ENCODE assay signal across 8 cellular contexts in genomic region chr9:133991964-133992779, GRCh38. TPM values are rescaled to one million over a fixed set of nuclear protein-coding genes. Genes with fewer than 3 reads are reported as not detected.
DNase-seq lines count a peak whose midpoint lies in the region; ATAC-seq and TF ChIP-seq lines count a peak whose summit lies in the region.

TSS of gene VAV2 (minus strand) at chr9:133992324. CDS start at chr9:133992278, 46 bp downstream.

- no peak within 1 kb of the TSS for H3K27ac ChIP-seq in CD4-positive, alpha-beta T cell (ENCODE audit: low read depth, low read length)
- H3K27ac ChIP-seq in PC-9 (peak within 1 kb of the TSS; percentile 65), ovary (peak within 1 kb of the TSS; percentile 68 to 70)

- H3K9me3 ChIP-seq in CD4-positive, alpha-beta T cell (ENCODE audit: control insufficient read depth, low read length): no peaks in the 10 kb centered on the region
- H3K9me3 ChIP-seq in PC-9 (ENCODE audit: insufficient read depth, low read depth) (no peaks in the 10 kb centered on the region), ovary (no peaks in the 10 kb centered on the region)

- peaks cover 34% of the 10 kb centered on the region for H4K20me1 ChIP-seq in PC-9 (ENCODE audit: insufficient read depth)

- peaks cover 17% of the 10 kb centered on the region for H3K4me1 ChIP-seq in PC-9 (replicated peaks; ENCODE audit: insufficient read depth)
- peaks cover 6% of the 10 kb centered on the region for H3K4me1 ChIP-seq in ovary (ENCODE audit: insufficient read depth)

- DNase-seq in CD4-positive, alpha-beta T cell: peak in 5 of 10 experiments; percentile 15 to 43 (median 27)
- peak in 1 of 2 experiments; percentile 79 for DNase-seq in PC-9
- DNase-seq in activated naive CD4-positive, alpha-beta T cell treated with anti-CD3 and anti-CD28 coated beads for 36 hours: peak; percentile 32
- DNase-seq in glomerular endothelial cell (ENCODE audit: extremely low read depth, low read depth, low spot score): no peak
- DNase-seq in ovary: peak; percentile 46 to 69 (median 60)
- DNase-seq in cerebellar nuclear complex (lab: John Stamatoyannopoulos, UW): no peak

- TF ChIP-seq CTCF in CD4-positive, alpha-beta T cell (IDR thresholded peaks at IDR 0.05): no peak
- TF ChIP-seq CTCF in PC-9 (conservative IDR thresholded peaks at IDR 0.05) (no peak), ovary (IDR thresholded peaks at IDR 0.05) (peak in 1 of 3 donors; percentile 7)

- H3F3A ChIP-seq in PC-9 (ENCODE audit: insufficient read depth, low read depth): peaks cover 5% of the 10 kb centered on the region; the same call in 1 of the 2 replicates

- peak within 1 kb of the TSS; percentile 75 for H3K4me3 Mint-ChIP-seq in CD4-positive, alpha-beta T cell
- H3K4me3 Mint-ChIP-seq in activated naive CD4-positive, alpha-beta T cell treated with anti-CD3 and anti-CD28 coated beads for 36 hours: peak within 1 kb of the TSS; percentile 62

- peaks cover 19% of the 10 kb centered on the region for H3K27me3 Mint-ChIP-seq in CD4-positive, alpha-beta T cell
- peaks cover 3% of the 10 kb centered on the region for H3K27me3 Mint-ChIP-seq in activated naive CD4-positive, alpha-beta T cell treated with anti-CD3 and anti-CD28 coated beads for 36 hours (ENCODE audit: low read depth)

- peak within 1 kb of the TSS; percentile 91 for H2AFZ ChIP-seq in PC-9

- H3K36me3 Mint-ChIP-seq in CD4-positive, alpha-beta T cell (ENCODE audit: low read depth): no peaks in the 10 kb centered on the region
- H3K36me3 Mint-ChIP-seq in activated naive CD4-positive, alpha-beta T cell treated with anti-CD3 and anti-CD28 coated beads for 36 hours (ENCODE audit: low read depth): no peaks in the 10 kb centered on the region

- H3K4me2 ChIP-seq in PC-9: peak within 1 kb of the TSS; percentile 97

- H3K9me2 ChIP-seq in PC-9 (ENCODE audit: insufficient read depth): no peaks in the 10 kb centered on the region

- no peaks in the 10 kb centered on the region for H3K36me3 ChIP-seq in PC-9 (ENCODE audit: low read depth)
- no peaks in the 10 kb centered on the region for H3K36me3 ChIP-seq in ovary

- H3K79me2 ChIP-seq in PC-9 (ENCODE audit: low read depth): peaks cover 38% of the 10 kb centered on the region

- H3K27me3 ChIP-seq in CD4-positive, alpha-beta T cell (ENCODE audit: control insufficient read depth, insufficient read depth, low read length): peaks cover 6% of the 10 kb centered on the region
- H3K27me3 ChIP-seq in PC-9 (ENCODE audit: insufficient read depth, low read depth) (no peaks in the 10 kb centered on the region), ovary (no peaks in the 10 kb centered on the region)

- no TSS peak for BruUV-seq in PC-9 (replicated peaks; lab: Mats Ljungman, UMichigan)

- ATAC-seq in CD4-positive, alpha-beta T cell (ENCODE audit: poor library complexity): peak; percentile 37
- peak; percentile 49 for ATAC-seq in GM19351 (IDR thresholded peaks at IDR 0.05; ENCODE audit: unreplicated experiment)
- ATAC-seq in HG03439 (IDR thresholded peaks at IDR 0.05; ENCODE audit: unreplicated experiment): peak; percentile 33

- no peak for TF ChIP-seq POLR2A in ovary (IDR thresholded peaks at IDR 0.05)

- H3K4me1 Mint-ChIP-seq in CD4-positive, alpha-beta T cell (ENCODE audit: low read depth): no peaks in the 10 kb centered on the region
- H3K4me1 Mint-ChIP-seq in activated naive CD4-positive, alpha-beta T cell treated with anti-CD3 and anti-CD28 coated beads for 36 hours (ENCODE audit: low read depth): peaks cover 2% of the 10 kb centered on the region

- H3K4me3 ChIP-seq in PC-9 (peak within 1 kb of the TSS; percentile 98), ovary (peak within 1 kb of the TSS; percentile 66)

- intact Hi-C loops in CD4-positive, alpha-beta T cell (cut with DNase I, micrococcal nuclease): loop anchor here (1.0 to 10.0 kb wide), 3 partner anchors 33 to 460 kb away; partner anchors contain the start of genes ADAMTSL2 (in 2 of the 2) and BRD3OS (in 1 of the 2)
- intact Hi-C loops in PC-9 (cut with micrococcal nuclease; ENCODE audit: unreplicated experiment) (loop anchor here (2.0 kb wide), 1 partner anchor 33 kb away; the partner anchor contains the start of gene BRD3OS), ovary (cut with DNase I) (no loop called here)
- intact Hi-C loops in activated naive CD4-positive, alpha-beta T cell treated with anti-CD3 and anti-CD28 coated beads for 36 hours (cut with micrococcal nuclease): loop anchor here (1.0 to 10.0 kb wide), 4 partner anchors 76 to 459 kb away; partner anchors contain the start of gene BRD3

- WGBS in ovary, 3 donors: 0 to 1% (median 1%) methylated on average over 24 to 124 of the region's 124 CpGs

- no peak for TF ChIP-seq EP300 in ovary (IDR thresholded peaks at IDR 0.05)

- POLR2A ChIA-PET in CD4-positive, alpha-beta T cell (lab: Charles Lee): interaction anchor here (1.2 kb wide), 1 partner anchor 34 kb away, joined by 3 read pairs; no protein-coding TSS in a partner anchor
- POLR2A ChIA-PET in PC-9 (lab: Charles Lee; ENCODE audit: unreplicated experiment): interaction anchor here (0.6 kb wide), 1 partner anchor 48 kb away, joined by 4 read pairs; no protein-coding TSS in a partner anchor

- no peak within 1 kb of the TSS for H3K27ac Mint-ChIP-seq in CD4-positive, alpha-beta T cell
- no peak within 1 kb of the TSS for H3K27ac Mint-ChIP-seq in activated naive CD4-positive, alpha-beta T cell treated with anti-CD3 and anti-CD28 coated beads for 36 hours

- H3K9me3 Mint-ChIP-seq in CD4-positive, alpha-beta T cell: no peaks in the 10 kb centered on the region
- no peaks in the 10 kb centered on the region for H3K9me3 Mint-ChIP-seq in activated naive CD4-positive, alpha-beta T cell treated with anti-CD3 and anti-CD28 coated beads for 36 hours

- CTCF ChIA-PET in CD4-positive, alpha-beta T cell (lab: Charles Lee): no interaction called here
- CTCF ChIA-PET in PC-9 (lab: Charles Lee): interaction anchor here (1.0 to 3.0 kb wide), 3 partner anchors 33 to 210 kb away, joined by 3 to 27 read pairs (median 11); partner anchors contain the start of gene BRD3OS
- CTCF ChIA-PET in activated naive CD4-positive, alpha-beta T cell treated with anti-CD3 and anti-CD28 coated beads for 36 hours (lab: Charles Lee): interaction anchor here (5.0 kb wide), 1 partner anchor 211 kb away, joined by 84 read pairs; no protein-coding TSS in a partner anchor

RNA-seq across cellular contexts. Expression of gene VAV2, which starts in this region (rescaled TPM):
- 1 to 10 TPM; 1.6 to 1.7 TPM for total RNA-seq in CD4-positive, alpha-beta T cell
- total RNA-seq in PC-9 (2021): 36.0 and 36.5 TPM in 2 replicates
- total RNA-seq in activated naive CD4-positive, alpha-beta T cell treated with anti-CD3 and anti-CD28 coated beads for 36 hours: 1 to 10 TPM; 3.4 to 3.8 TPM
- 24.8 and 33.7 TPM in 2 replicates for total RNA-seq in glomerular endothelial cell
- total RNA-seq in ovary: 10 to 100 TPM in 2 of 7 donors, 1 to 10 TPM in 5; 3.7 to 14.1 (median 7.8) TPM
- 1 to 10 TPM; 5.4 to 6.7 TPM for polyA plus RNA-seq in ovary

Comparison
In these comparisons a context has a peak if more than half of its experiments do, and no peak if none do; other contexts are left out.
1. DNase-seq: peak in activated naive CD4-positive, alpha-beta T cell treated with anti-CD3 and anti-CD28 coated beads for 36 hours (single experiment) and ovary (5 of 5); none in glomerular endothelial cell (single experiment) and cerebellar nuclear complex (0 of 2).
2. intact Hi-C loops: an anchor here in CD4-positive, alpha-beta T cell (1.0 to 10.0 kb wide), PC-9 (2.0 kb wide) and activated naive CD4-positive, alpha-beta T cell treated with anti-CD3 and anti-CD28 coated beads for 36 hours (1.0 to 10.0 kb wide); none called in ovary.
3. Peak in every context shown above with its lines, with median percentiles within 50 percentile points of each other: ATAC-seq.